9 cellular contexts compared by ENCODE assay signal in genomic region chr10:13000431-13000830, GRCh38. TPM values are rescaled to one million over a fixed set of nuclear protein-coding genes. Genes with fewer than 3 reads are reported as not detected.
DNase-seq lines count a peak whose midpoint lies in the region; ATAC-seq and TF ChIP-seq lines count a peak whose summit lies in the region.
"Had no signal": no experiment of that assay in that cellular context is flagged by ENCODE, and none has a peak within 500 bp of the region (broad histone marks: within the 10 kb centered on the region; RNA-seq: fewer than 3 reads in every experiment).

No MANE protein-coding gene starts in this region.

- ATAC-seq in GM21526 (IDR thresholded peaks at IDR 0.05; ENCODE audit: low FRiP score, unreplicated experiment) = no peak
- ATAC-seq: body of pancreas had no signal

- H3K4me3 ChIP-seq in H7 (ENCODE audit: insufficient read depth, low read depth, low read length) (peak overlapping the region; percentile 48; the same call in 1 of the 2 replicates), NT2/D1 (ENCODE audit: insufficient read length, low read depth) (peak overlapping the region; percentile 55), skeletal muscle satellite cell (ENCODE audit: low read length) (peak overlapping the region; percentile 68)
- H3K4me3 ChIP-seq: body of pancreas had no signal

- H3K27me3 ChIP-seq in H7 (ENCODE audit: control insufficient read depth, insufficient read depth, low read length) (peaks cover 29% of the 10 kb centered on the region), NT2/D1 (ENCODE audit: insufficient read depth, insufficient read length) (peaks cover 26% of the 10 kb centered on the region), skeletal muscle satellite cell (ENCODE audit: control insufficient read depth, insufficient read depth, low read length) (peaks cover 30% of the 10 kb centered on the region)
- H3K27me3 ChIP-seq: body of pancreas had no signal

- H3K27me3 Mint-ChIP-seq in glutamatergic neuron (ENCODE audit: unreplicated experiment) = peaks cover 13% of the 10 kb centered on the region

- H3K9me3 ChIP-seq in NT2/D1 (ENCODE audit: insufficient read depth, low read length) = no peaks in the 10 kb centered on the region
- H3K9me3 ChIP-seq in skeletal muscle satellite cell (replicated peaks; ENCODE audit: low read length) = no peaks in the 10 kb centered on the region
- H3K9me3 ChIP-seq: body of pancreas had no signal

- H3K27ac Mint-ChIP-seq in glutamatergic neuron (ENCODE audit: unreplicated experiment) = no peak overlapping the region
- H3K27ac Mint-ChIP-seq: CD8-positive, alpha-beta memory T cell had no signal

- peaks cover 7% of the 10 kb centered on the region for H3K36me3 Mint-ChIP-seq in glutamatergic neuron (ENCODE audit: unreplicated experiment)
- H3K36me3 Mint-ChIP-seq: CD8-positive, alpha-beta memory T cell had no signal

- H3K9me3 Mint-ChIP-seq in glutamatergic neuron (ENCODE audit: unreplicated experiment) = peaks cover 4% of the 10 kb centered on the region
- H3K9me3 Mint-ChIP-seq: CD8-positive, alpha-beta memory T cell had no signal

- H3K4me1 ChIP-seq in NT2/D1 (ENCODE audit: insufficient read depth, insufficient read length) (peaks cover 2% of the 10 kb centered on the region), skeletal muscle satellite cell (ENCODE audit: control insufficient read depth, insufficient read depth, low read length) (no peaks in the 10 kb centered on the region)

- no peaks in the 10 kb centered on the region for H3K4me1 Mint-ChIP-seq in glutamatergic neuron (ENCODE audit: low read depth, unreplicated experiment)

- DNase-seq in H7 (no peak), NT2/D1 (ENCODE audit: low read depth, low spot score) (no peak), glutamatergic neuron (no peak), NCI-H1092 treated with DMSO at 0.1 percent for 48 hours (lab: John Stamatoyannopoulos, UW) (no peak)
- DNase-seq in activated effector memory CD4-positive, alpha-beta T cell treated with anti-CD3 and anti-CD28 coated beads, Interleukin-2, amount 50 U/mL, for 16 hours = no peak
- DNase-seq: CD8-positive, alpha-beta memory T cell had no signal

- peak overlapping the region; percentile 77 for H3K4me2 ChIP-seq in skeletal muscle satellite cell (ENCODE audit: low read length)

- no peak for TF ChIP-seq CTCF in glutamatergic neuron (IDR thresholded peaks at IDR 0.05; ENCODE audit: partially characterized antibody, unreplicated experiment)

- H3K9ac ChIP-seq in NT2/D1 (ENCODE audit: insufficient read length, low read depth) (no peak overlapping the region), skeletal muscle satellite cell (ENCODE audit: low read depth, low read length) (no peak overlapping the region)

- H3K36me3 ChIP-seq in H7 (replicated peaks; ENCODE audit: control insufficient read depth, insufficient read depth, low read length) (no peaks in the 10 kb centered on the region), NT2/D1 (ENCODE audit: insufficient read depth, insufficient read length, low read length) (peaks cover 5% of the 10 kb centered on the region), skeletal muscle satellite cell (ENCODE audit: insufficient read depth, low read length) (no peaks in the 10 kb centered on the region)

- H3K4me3 Mint-ChIP-seq in glutamatergic neuron (ENCODE audit: unreplicated experiment) = peak overlapping the region; percentile 82

RNA-seq across cellular contexts. Expression of gene CCDC3, which starts 1.1 kb away (rescaled TPM):
- 0.63 and 0.73 TPM in 2 replicates for total RNA-seq in H7 (2014; rRNA removed; shearing (Covaris generic))
- total RNA-seq in glutamatergic neuron (ENCODE audit: unreplicated experiment) = 13.8 TPM
- total RNA-seq in skeletal muscle satellite cell (2012; rRNA removed) = 0.25 and 2.4 TPM in 2 replicates
- total RNA-seq: CD8-positive, alpha-beta memory T cell had no signal
